ENCODE assay signal across 1 cellular context in the genomic region with DNA sequence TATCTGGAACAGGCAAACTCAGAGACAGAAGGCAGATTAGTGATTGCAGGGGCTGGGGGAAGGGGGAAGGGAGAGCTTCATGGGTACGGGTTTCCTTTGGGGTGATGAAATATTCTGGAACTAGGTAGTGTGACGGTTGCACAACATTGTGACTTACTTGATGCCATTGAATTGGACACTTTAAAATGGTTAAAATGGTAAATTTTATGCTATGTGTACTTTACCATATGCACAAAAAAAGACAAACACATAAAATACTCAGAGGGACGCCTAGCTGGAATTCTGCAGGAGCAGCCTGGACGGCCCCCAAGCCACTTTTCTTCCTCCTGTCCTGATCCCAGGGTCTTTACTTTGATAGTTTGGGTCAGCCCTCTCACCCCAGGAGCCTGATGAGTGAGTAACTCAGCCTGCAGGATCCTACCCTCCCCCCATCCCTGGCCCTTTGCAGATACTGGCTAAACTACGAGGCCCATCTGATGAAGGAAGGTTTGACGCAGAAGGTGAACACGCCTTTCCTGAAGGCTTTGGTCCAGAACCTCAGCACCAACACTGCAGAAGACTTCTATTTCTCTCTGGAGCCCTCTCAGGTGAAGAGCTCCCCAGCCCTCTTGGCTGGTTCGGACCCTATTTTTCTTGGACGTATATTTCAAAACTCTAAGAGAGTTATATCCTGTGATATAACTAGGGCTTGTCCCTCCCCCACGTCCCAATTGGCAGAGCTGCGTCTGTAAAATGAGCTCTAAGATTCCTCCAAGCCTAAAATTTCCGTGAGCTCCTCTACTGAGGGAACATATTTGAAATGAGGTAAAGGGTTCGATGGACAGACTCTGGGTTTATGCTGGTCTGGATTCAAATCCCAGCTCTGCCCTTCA.
TF ChIP-seq lines count a peak whose summit lies in the region.

No MANE protein-coding gene starts in this region.

TF ChIP-seq in HEK293, 187 proteins besides CTCF, POLR2A, EP300 and RAD21 (continued from another document):
- TF ChIP-seq ZNF138 (tag by site-specific recombination; IDR thresholded peaks at IDR 0.05; ENCODE audit: borderline replicate concordance) (no peak), ZEB2 (tag by site-specific recombination; IDR thresholded peaks at IDR 0.05) (no peak), ZNF10 (tag by site-specific recombination; IDR thresholded peaks at IDR 0.05) (peak; percentile 65; the same call in 1 of the 2 replicates), ZNF266 (tag by site-specific recombination; IDR thresholded peaks at IDR 0.05; ENCODE audit: low read depth) (no peak), ZNF335 (tag by site-specific recombination; conservative IDR thresholded peaks at IDR 0.05) (peak; percentile 90), ZNF169 (tag by site-specific recombination; IDR thresholded peaks at IDR 0.05) (no peak), EGR2 (tag by site-specific recombination; IDR thresholded peaks at IDR 0.05; ENCODE audit: low read depth) (no peak), IKZF3 (tag by site-specific recombination; IDR thresholded peaks at IDR 0.05) (no peak), ZNF211 (tag by site-specific recombination; IDR thresholded peaks at IDR 0.05; ENCODE audit: low read depth) (no peak), GFI1B (tag by site-specific recombination; IDR thresholded peaks at IDR 0.05) (no peak), ZFP3 (tag by site-specific recombination; IDR thresholded peaks at IDR 0.05; ENCODE audit: low read depth) (no peak), ZNF394 (tag by site-specific recombination; IDR thresholded peaks at IDR 0.05; ENCODE audit: borderline replicate concordance) (no peak), ZSCAN16 (tag by site-specific recombination; IDR thresholded peaks at IDR 0.05) (no peak), ZNF132 (tag by site-specific recombination; IDR thresholded peaks at IDR 0.05; ENCODE audit: borderline replicate concordance) (no peak), ZNF654 (tag by site-specific recombination; IDR thresholded peaks at IDR 0.05; ENCODE audit: low read depth) (no peak), ZNF426 (tag by site-specific recombination; IDR thresholded peaks at IDR 0.05) (no peak), TRIM28 (IDR thresholded peaks at IDR 0.05; ENCODE audit: borderline replicate concordance, low read length) (no peak), ZNF350 (tag by site-specific recombination; IDR thresholded peaks at IDR 0.05) (no peak), ZNF768 (tag by site-specific recombination; IDR thresholded peaks at IDR 0.05) (no peak), ZIC2 (tag by site-specific recombination; IDR thresholded peaks at IDR 0.05) (peak; percentile 44), ZNF677 (tag by site-specific recombination; IDR thresholded peaks at IDR 0.05) (no peak), ZNF501 (tag by site-specific recombination; IDR thresholded peaks at IDR 0.05) (no peak), ZNF311 (tag by site-specific recombination; IDR thresholded peaks at IDR 0.05; ENCODE audit: borderline replicate concordance) (no peak)
- TF ChIP-seq, protein P1, sequence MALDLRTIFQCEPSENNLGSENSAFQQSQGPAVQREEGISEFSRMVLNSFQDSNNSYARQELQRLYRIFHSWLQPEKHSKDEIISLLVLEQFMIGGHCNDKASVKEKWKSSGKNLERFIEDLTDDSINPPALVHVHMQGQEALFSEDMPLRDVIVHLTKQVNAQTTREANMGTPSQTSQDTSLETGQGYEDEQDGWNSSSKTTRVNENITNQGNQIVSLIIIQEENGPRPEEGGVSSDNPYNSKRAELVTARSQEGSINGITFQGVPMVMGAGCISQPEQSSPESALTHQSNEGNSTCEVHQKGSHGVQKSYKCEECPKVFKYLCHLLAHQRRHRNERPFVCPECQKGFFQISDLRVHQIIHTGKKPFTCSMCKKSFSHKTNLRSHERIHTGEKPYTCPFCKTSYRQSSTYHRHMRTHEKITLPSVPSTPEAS (tag by site-specific recombination; IDR thresholded peaks at IDR 0.05), result no peak
- TF ChIP-seq, protein P2, sequence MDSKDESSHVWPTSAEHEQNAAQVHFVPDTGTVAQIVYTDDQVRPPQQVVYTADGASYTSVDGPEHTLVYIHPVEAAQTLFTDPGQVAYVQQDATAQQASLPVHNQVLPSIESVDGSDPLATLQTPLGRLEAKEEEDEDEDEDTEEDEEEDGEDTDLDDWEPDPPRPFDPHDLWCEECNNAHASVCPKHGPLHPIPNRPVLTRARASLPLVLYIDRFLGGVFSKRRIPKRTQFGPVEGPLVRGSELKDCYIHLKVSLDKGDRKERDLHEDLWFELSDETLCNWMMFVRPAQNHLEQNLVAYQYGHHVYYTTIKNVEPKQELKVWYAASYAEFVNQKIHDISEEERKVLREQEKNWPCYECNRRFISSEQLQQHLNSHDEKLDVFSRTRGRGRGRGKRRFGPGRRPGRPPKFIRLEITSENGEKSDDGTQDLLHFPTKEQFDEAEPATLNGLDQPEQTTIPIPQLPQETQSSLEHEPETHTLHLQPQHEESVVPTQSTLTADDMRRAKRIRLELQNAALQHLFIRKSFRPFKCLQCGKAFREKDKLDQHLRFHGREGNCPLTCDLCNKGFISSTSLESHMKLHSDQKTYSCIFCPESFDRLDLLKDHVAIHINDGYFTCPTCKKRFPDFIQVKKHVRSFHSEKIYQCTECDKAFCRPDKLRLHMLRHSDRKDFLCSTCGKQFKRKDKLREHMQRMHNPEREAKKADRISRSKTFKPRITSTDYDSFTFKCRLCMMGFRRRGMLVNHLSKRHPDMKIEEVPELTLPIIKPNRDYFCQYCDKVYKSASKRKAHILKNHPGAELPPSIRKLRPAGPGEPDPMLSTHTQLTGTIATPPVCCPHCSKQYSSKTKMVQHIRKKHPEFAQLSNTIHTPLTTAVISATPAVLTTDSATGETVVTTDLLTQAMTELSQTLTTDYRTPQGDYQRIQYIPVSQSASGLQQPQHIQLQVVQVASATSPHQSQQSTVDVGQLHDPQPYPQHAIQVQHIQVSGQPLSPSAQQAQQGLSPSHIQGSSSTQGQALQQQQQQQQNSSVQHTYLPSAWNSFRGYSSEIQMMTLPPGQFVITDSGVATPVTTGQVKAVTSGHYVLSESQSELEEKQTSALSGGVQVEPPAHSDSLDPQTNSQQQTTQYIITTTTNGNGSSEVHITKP (tag by site-specific recombination; IDR thresholded peaks at IDR 0.05), result no peak
- TF ChIP-seq, protein P3, sequence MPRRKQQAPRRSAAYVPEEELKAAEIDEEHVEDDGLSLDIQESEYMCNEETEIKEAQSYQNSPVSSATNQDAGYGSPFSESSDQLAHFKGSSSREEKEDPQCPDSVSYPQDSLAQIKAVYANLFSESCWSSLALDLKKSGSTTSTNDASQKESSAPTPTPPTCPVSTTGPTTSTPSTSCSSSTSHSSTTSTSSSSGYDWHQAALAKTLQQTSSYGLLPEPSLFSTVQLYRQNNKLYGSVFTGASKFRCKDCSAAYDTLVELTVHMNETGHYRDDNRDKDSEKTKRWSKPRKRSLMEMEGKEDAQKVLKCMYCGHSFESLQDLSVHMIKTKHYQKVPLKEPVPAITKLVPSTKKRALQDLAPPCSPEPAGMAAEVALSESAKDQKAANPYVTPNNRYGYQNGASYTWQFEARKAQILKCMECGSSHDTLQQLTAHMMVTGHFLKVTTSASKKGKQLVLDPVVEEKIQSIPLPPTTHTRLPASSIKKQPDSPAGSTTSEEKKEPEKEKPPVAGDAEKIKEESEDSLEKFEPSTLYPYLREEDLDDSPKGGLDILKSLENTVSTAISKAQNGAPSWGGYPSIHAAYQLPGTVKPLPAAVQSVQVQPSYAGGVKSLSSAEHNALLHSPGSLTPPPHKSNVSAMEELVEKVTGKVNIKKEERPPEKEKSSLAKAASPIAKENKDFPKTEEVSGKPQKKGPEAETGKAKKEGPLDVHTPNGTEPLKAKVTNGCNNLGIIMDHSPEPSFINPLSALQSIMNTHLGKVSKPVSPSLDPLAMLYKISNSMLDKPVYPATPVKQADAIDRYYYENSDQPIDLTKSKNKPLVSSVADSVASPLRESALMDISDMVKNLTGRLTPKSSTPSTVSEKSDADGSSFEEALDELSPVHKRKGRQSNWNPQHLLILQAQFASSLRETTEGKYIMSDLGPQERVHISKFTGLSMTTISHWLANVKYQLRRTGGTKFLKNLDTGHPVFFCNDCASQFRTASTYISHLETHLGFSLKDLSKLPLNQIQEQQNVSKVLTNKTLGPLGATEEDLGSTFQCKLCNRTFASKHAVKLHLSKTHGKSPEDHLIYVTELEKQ (tag by site-specific recombination; IDR thresholded peaks at IDR 0.05; ENCODE audit: borderline replicate concordance), result no peak
- TF ChIP-seq, protein P4, sequence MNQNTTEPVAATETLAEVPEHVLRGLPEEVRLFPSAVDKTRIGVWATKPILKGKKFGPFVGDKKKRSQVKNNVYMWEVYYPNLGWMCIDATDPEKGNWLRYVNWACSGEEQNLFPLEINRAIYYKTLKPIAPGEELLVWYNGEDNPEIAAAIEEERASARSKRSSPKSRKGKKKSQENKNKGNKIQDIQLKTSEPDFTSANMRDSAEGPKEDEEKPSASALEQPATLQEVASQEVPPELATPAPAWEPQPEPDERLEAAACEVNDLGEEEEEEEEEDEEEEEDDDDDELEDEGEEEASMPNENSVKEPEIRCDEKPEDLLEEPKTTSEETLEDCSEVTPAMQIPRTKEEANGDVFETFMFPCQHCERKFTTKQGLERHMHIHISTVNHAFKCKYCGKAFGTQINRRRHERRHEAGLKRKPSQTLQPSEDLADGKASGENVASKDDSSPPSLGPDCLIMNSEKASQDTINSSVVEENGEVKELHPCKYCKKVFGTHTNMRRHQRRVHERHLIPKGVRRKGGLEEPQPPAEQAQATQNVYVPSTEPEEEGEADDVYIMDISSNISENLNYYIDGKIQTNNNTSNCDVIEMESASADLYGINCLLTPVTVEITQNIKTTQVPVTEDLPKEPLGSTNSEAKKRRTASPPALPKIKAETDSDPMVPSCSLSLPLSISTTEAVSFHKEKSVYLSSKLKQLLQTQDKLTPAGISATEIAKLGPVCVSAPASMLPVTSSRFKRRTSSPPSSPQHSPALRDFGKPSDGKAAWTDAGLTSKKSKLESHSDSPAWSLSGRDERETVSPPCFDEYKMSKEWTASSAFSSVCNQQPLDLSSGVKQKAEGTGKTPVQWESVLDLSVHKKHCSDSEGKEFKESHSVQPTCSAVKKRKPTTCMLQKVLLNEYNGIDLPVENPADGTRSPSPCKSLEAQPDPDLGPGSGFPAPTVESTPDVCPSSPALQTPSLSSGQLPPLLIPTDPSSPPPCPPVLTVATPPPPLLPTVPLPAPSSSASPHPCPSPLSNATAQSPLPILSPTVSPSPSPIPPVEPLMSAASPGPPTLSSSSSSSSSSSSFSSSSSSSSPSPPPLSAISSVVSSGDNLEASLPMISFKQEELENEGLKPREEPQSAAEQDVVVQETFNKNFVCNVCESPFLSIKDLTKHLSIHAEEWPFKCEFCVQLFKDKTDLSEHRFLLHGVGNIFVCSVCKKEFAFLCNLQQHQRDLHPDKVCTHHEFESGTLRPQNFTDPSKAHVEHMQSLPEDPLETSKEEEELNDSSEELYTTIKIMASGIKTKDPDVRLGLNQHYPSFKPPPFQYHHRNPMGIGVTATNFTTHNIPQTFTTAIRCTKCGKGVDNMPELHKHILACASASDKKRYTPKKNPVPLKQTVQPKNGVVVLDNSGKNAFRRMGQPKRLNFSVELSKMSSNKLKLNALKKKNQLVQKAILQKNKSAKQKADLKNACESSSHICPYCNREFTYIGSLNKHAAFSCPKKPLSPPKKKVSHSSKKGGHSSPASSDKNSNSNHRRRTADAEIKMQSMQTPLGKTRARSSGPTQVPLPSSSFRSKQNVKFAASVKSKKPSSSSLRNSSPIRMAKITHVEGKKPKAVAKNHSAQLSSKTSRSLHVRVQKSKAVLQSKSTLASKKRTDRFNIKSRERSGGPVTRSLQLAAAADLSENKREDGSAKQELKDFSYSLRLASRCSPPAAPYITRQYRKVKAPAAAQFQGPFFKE (tag by site-specific recombination; IDR thresholded peaks at IDR 0.05; ENCODE audit: borderline replicate concordance), result no peak
- TF ChIP-seq, protein P5, sequence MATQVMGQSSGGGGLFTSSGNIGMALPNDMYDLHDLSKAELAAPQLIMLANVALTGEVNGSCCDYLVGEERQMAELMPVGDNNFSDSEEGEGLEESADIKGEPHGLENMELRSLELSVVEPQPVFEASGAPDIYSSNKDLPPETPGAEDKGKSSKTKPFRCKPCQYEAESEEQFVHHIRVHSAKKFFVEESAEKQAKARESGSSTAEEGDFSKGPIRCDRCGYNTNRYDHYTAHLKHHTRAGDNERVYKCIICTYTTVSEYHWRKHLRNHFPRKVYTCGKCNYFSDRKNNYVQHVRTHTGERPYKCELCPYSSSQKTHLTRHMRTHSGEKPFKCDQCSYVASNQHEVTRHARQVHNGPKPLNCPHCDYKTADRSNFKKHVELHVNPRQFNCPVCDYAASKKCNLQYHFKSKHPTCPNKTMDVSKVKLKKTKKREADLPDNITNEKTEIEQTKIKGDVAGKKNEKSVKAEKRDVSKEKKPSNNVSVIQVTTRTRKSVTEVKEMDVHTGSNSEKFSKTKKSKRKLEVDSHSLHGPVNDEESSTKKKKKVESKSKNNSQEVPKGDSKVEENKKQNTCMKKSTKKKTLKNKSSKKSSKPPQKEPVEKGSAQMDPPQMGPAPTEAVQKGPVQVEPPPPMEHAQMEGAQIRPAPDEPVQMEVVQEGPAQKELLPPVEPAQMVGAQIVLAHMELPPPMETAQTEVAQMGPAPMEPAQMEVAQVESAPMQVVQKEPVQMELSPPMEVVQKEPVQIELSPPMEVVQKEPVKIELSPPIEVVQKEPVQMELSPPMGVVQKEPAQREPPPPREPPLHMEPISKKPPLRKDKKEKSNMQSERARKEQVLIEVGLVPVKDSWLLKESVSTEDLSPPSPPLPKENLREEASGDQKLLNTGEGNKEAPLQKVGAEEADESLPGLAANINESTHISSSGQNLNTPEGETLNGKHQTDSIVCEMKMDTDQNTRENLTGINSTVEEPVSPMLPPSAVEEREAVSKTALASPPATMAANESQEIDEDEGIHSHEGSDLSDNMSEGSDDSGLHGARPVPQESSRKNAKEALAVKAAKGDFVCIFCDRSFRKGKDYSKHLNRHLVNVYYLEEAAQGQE (tag by site-specific recombination; IDR thresholded peaks at IDR 0.05), result no peak
TF ChIP-seq in HEK293: peak in this region for 5.
